ENCODE assay signal across 24 cellular contexts in the genomic region with DNA sequence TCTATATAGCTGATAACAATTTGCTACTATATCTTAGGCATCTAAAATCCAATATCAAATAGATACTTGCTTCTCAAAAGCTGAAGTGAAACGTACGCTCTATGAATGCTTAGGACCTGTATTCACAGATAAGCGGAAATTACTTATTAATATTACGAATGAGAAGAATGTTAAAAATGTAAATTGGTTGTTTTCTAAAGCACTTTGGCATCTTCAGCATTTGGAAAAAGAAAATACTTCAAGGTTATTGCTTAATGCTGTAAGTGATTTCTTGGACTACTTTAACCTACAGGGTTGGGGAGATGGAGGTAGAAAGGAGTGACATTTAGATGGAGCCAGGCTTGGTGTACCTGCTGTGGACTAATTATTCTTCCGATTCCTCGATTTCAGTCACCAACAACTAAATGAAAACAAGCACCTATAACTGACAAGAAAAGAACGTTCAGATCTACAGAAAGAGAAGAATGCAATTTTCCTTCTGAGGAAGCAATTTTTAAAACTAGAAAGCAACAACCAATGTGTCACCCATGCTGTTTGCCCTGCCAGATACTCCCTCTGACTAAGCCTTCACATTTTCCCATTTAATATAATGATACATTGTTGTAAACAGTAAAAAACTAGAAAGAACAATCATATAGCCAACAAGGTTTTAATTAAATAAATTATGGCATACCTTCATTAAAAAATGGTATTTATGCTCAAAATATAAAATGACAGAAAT. TPM values are rescaled to one million over a fixed set of nuclear protein-coding genes. Genes with fewer than 3 reads are reported as not detected.
A peak's percentile ranks its signal among the peaks of the same experiment; 100 is the strongest.
DNase-seq lines count a peak whose midpoint lies in the region; FAIRE-seq and TF ChIP-seq lines count a peak whose summit lies in the region.
"Had no signal": no experiment of that assay in that cellular context is flagged by ENCODE, and none has a peak within 500 bp of the region (broad histone marks: within the 10 kb centered on the region; RNA-seq: fewer than 3 reads in every experiment).

No MANE protein-coding gene starts in this region.

- no peaks in the 10 kb centered on the region for H3K36me3 Mint-ChIP-seq in astrocyte (ENCODE audit: low read depth, unreplicated experiment)
- H3K36me3 Mint-ChIP-seq: activated naive CD4-positive, alpha-beta T cell treated with anti-CD3 and anti-CD28 coated beads, Interleukin-2, amount 50 U/mL, for 72 hours; T-cell had no signal

- H3K4me3 Mint-ChIP-seq in astrocyte (ENCODE audit: unreplicated experiment) = no peak overlapping the region
- H3K4me3 Mint-ChIP-seq: activated CD4-positive, alpha-beta T cell treated with anti-CD3 and anti-CD28 coated beads, Interleukin-2, amount 10 ng/mL, durations not matched to agents 7 days and 5 days; nephron; T-cell had no signal

- no peaks in the 10 kb centered on the region for H3K9me3 ChIP-seq in astrocyte (ENCODE audit: insufficient read depth, low read depth, low read length)
- H3K9me3 ChIP-seq in skeletal muscle satellite cell (replicated peaks; ENCODE audit: low read length) = no peaks in the 10 kb centered on the region
- H3K9me3 ChIP-seq in thyroid gland = no peaks in the 10 kb centered on the region
- H3K9me3 ChIP-seq: pancreas had no signal

- no peaks in the 10 kb centered on the region for H3K27me3 Mint-ChIP-seq in astrocyte (ENCODE audit: low read depth, unreplicated experiment)
- H3K27me3 Mint-ChIP-seq: activated CD4-positive, alpha-beta T cell treated with anti-CD3 and anti-CD28 coated beads, Interleukin-2, amount 10 ng/mL, durations not matched to agents 7 days and 5 days; T-cell had no signal

- H3K27me3 ChIP-seq in astrocyte (ENCODE audit: insufficient read depth, low read length) (no peaks in the 10 kb centered on the region), skeletal muscle satellite cell (ENCODE audit: control insufficient read depth, insufficient read depth, low read length) (no peaks in the 10 kb centered on the region), thyroid gland (no peaks in the 10 kb centered on the region)
- H3K27me3 ChIP-seq: pancreas had no signal

- WGBS in thyroid gland, 2 donors = 88 to 91% methylated on average over 7 of the region's 7 CpGs

- H3K9ac ChIP-seq in astrocyte (ENCODE audit: low read length) (no peak overlapping the region), skeletal muscle satellite cell (ENCODE audit: low read depth, low read length) (no peak overlapping the region)

- no peaks in the 10 kb centered on the region for H3K9me3 Mint-ChIP-seq in astrocyte (ENCODE audit: unreplicated experiment)
- H3K9me3 Mint-ChIP-seq: activated naive CD4-positive, alpha-beta T cell treated with anti-CD3 and anti-CD28 coated beads, Interleukin-2, amount 50 U/mL, for 72 hours; nephron had no signal

- H3K4me1 Mint-ChIP-seq in astrocyte (ENCODE audit: low read depth, unreplicated experiment) = peaks cover 15% of the 10 kb centered on the region
- H3K4me1 Mint-ChIP-seq: activated CD4-positive, alpha-beta T cell treated with anti-CD3 and anti-CD28 coated beads, Interleukin-2, amount 10 ng/mL, durations not matched to agents 7 days and 5 days; nephron; T-cell had no signal

- DNase-seq in GM03348 (ENCODE audit: low spot score) = peak; percentile 9
- DNase-seq in astrocyte (ENCODE audit: low read depth) = peak; percentile 31
- DNase-seq in kidney tubule cell (ENCODE audit: low spot score) = peak; percentile 6
- DNase-seq in thyroid gland = no peak
- no peak for DNase-seq in frontal cortex (ENCODE audit: low spot score in 2 of 2)
- no peak for DNase-seq in GOT3 (lab: John Stamatoyannopoulos, UW)
- DNase-seq: ACHN; activated CD4-positive, alpha-beta T cell treated with anti-CD3 and anti-CD28 coated beads, Interleukin-2, amount 10 ng/mL, durations not matched to agents 7 days and 5 days; effector CD8-positive, alpha-beta T cell; glutamatergic neuron; NCI-H1092; NCI-H1694 treated with DMSO at 0.1 percent for 48 hours; pancreas; RPMI8226; stimulated activated CD4-positive, alpha-beta T cell treated with anti-CD3 and anti-CD28 coated beads, Interleukin-1b, Interleukin-23, amount 100 ng/mL, for 48 hours; stimulated activated naive CD8-positive, alpha-beta T cell treated with anti-CD3 and anti-CD28 coated beads, Interleukin-15, Interleukin-2, amounts not matched to agents 100 U/mL and 50 U/mL, for 24 hours; T-cell had no signal

- H3K4me2 ChIP-seq in astrocyte (ENCODE audit: low read length) (no peak overlapping the region), skeletal muscle satellite cell (ENCODE audit: low read length) (peak overlapping the region; percentile 26)

- TF ChIP-seq POLR2A in thyroid gland (IDR thresholded peaks at IDR 0.05) = no peak

- no peak overlapping the region for H3K4me3 ChIP-seq in astrocyte (ENCODE audit: insufficient read depth, low read depth, low read length)
- no peak overlapping the region for H3K4me3 ChIP-seq in skeletal muscle satellite cell (ENCODE audit: low read length)
- H3K4me3 ChIP-seq in thyroid gland (replicated peaks in 1 of 3) = no peak overlapping the region
- H3K4me3 ChIP-seq: coronary artery, pancreas had no signal

- no peaks in the 10 kb centered on the region for H4K20me1 ChIP-seq in astrocyte (ENCODE audit: insufficient read depth, low read length)

- peaks cover 8% of the 10 kb centered on the region for H3K4me1 ChIP-seq in astrocyte (ENCODE audit: insufficient read depth, low read length)
- H3K4me1 ChIP-seq in skeletal muscle satellite cell (ENCODE audit: control insufficient read depth, insufficient read depth, low read length) = peaks cover 16% of the 10 kb centered on the region
- H3K4me1 ChIP-seq in thyroid gland = no peaks in the 10 kb centered on the region
- H3K4me1 ChIP-seq: pancreas had no signal

- no peaks in the 10 kb centered on the region for H3K79me2 ChIP-seq in astrocyte (ENCODE audit: insufficient read depth, low read length)

- peak overlapping the region; percentile 29 for H3K27ac Mint-ChIP-seq in astrocyte (ENCODE audit: unreplicated experiment)
- H3K27ac Mint-ChIP-seq: activated CD4-positive, alpha-beta T cell treated with anti-CD3 and anti-CD28 coated beads, Interleukin-2, amount 10 ng/mL, durations not matched to agents 7 days and 5 days; activated naive CD4-positive, alpha-beta T cell treated with anti-CD3 and anti-CD28 coated beads, Interleukin-2, amount 50 U/mL, for 72 hours; nephron; T-cell had no signal

- intact Hi-C loops in thyroid gland (cut with DNase I) = no loop called here

- FAIRE-seq in astrocyte (lab: Jason Lieb, UNC) (no peak), frontal cortex (lab: Jason Lieb, UNC) (no peak)
- FAIRE-seq: pancreas, urothelium cell line had no signal

- no peak for TF ChIP-seq CTCF in astrocyte (IDR thresholded peaks at IDR 0.05; ENCODE audit: insufficient read depth, low read depth, low read length)
- no peak for TF ChIP-seq CTCF in thyroid gland (IDR thresholded peaks at IDR 0.05)

- H3K27ac ChIP-seq in astrocyte (ENCODE audit: low read depth, low read length) (peak overlapping the region; percentile 11), thyroid gland (no peak overlapping the region)
- H3K27ac ChIP-seq: coronary artery, pancreas had no signal

- no peaks in the 10 kb centered on the region for H3K36me3 ChIP-seq in astrocyte (ENCODE audit: insufficient read depth, low read length)
- no peaks in the 10 kb centered on the region for H3K36me3 ChIP-seq in skeletal muscle satellite cell (ENCODE audit: insufficient read depth, low read length)
- H3K36me3 ChIP-seq in thyroid gland = no peaks in the 10 kb centered on the region
- H3K36me3 ChIP-seq: pancreas had no signal

- no peak overlapping the region for H2AFZ ChIP-seq in astrocyte (ENCODE audit: low read depth, low read length)

RNA-seq across cellular contexts. Expression of a gene that starts 49.3 kb away (rescaled TPM):
- total RNA-seq in astrocyte = 1.5 and 2.8 TPM in 2 replicates
- 0.87 and 1.8 TPM in 2 replicates for total RNA-seq in skeletal muscle satellite cell (2012; rRNA removed)
- total RNA-seq in thyroid gland = 1 to 10 TPM in 1 of 4 donors, under 1 TPM in 3; 0.29 to 1.4 (median 0.60) TPM
- 6.1 TPM for total RNA-seq in frontal cortex
- total RNA-seq: activated CD4-positive, alpha-beta T cell treated with anti-CD3 and anti-CD28 coated beads, Interleukin-2, amount 10 ng/mL, durations not matched to agents 7 days and 5 days; activated CD8-positive, alpha-beta memory T cell treated with anti-CD3 and anti-CD28 coated beads for 36 hours; activated naive CD4-positive, alpha-beta T cell treated with anti-CD3 and anti-CD28 coated beads, Interleukin-2, amount 50 U/mL, for 72 hours; HT-29; T-cell had no signal

Comparison
In these comparisons a context has a peak if more than half of its experiments do, and no peak if none do; other contexts are left out.
1. DNase-seq: peak in GM03348 (single experiment), astrocyte (single experiment) and kidney tubule cell (single experiment); none in thyroid gland (0 of 2), frontal cortex (0 of 2) and GOT3 (single experiment).